Comparison of ENCODE assay signal across 16 cellular contexts in genomic region chr9:137325791-137326190, GRCh38. TPM values are rescaled to one million over a fixed set of nuclear protein-coding genes. Genes with fewer than 3 reads are reported as not detected.
DNase-seq lines count a peak whose midpoint lies in the region; ATAC-seq and TF ChIP-seq lines count a peak whose summit lies in the region.
"Had no signal": no experiment of that assay in that cellular context is flagged by ENCODE, and none has a peak within 500 bp of the region (broad histone marks: within the 10 kb centered on the region; RNA-seq: fewer than 3 reads in every experiment).

No MANE protein-coding gene starts in this region.

- H4K20me1 ChIP-seq in OCI-LY3 (ENCODE audit: insufficient read depth, low read length) = no peaks in the 10 kb centered on the region
- H4K20me1 ChIP-seq: BLaER1 treated with 17β-estradiol and CSF1 and Interleukin-3, amounts not matched to agents 10 nM and 100 nM had no signal

- no peaks in the 10 kb centered on the region for H3K36me3 ChIP-seq in OCI-LY3 (replicated peaks; ENCODE audit: low read depth, low read length)

- H3K36me3 Mint-ChIP-seq in activated CD4-positive, alpha-beta T cell treated with anti-CD3 and anti-CD28 coated beads, Interleukin-2, amount 10 ng/mL, durations not matched to agents 7 days and 5 days (ENCODE audit: low read depth) = peaks cover 2% of the 10 kb centered on the region
- H3K36me3 Mint-ChIP-seq in memory B cell = peaks cover 2% of the 10 kb centered on the region

- CTCF ChIA-PET in activated CD4-positive, alpha-beta T cell treated with anti-CD3 and anti-CD28 coated beads, Interleukin-2, amount 10 ng/mL, durations not matched to agents 7 days and 5 days (lab: Charles Lee) = no interaction called here

- peak overlapping the region; percentile 77 for H3K27ac ChIP-seq in OCI-LY3 (ENCODE audit: low read length)

- no peaks in the 10 kb centered on the region for H3K27me3 ChIP-seq in OCI-LY3 (ENCODE audit: low read depth, low read length)
- H3K27me3 ChIP-seq: BLaER1 treated with 17β-estradiol and CSF1 and Interleukin-3, amounts not matched to agents 10 nM and 100 nM had no signal

- H3K9me3 Mint-ChIP-seq in activated CD4-positive, alpha-beta T cell treated with anti-CD3 and anti-CD28 coated beads, Interleukin-2, amount 10 ng/mL, durations not matched to agents 7 days and 5 days = peaks cover 16% of the 10 kb centered on the region
- H3K9me3 Mint-ChIP-seq in memory B cell = peaks cover 4% of the 10 kb centered on the region

- H3K4me1 ChIP-seq in OCI-LY3 (ENCODE audit: low read length) = peaks cover 24% of the 10 kb centered on the region

- DNase-seq in activated CD4-positive, alpha-beta T cell treated with anti-CD3 and anti-CD28 coated beads, Interleukin-2, amount 10 ng/mL, durations not matched to agents 7 days and 5 days = no peak
- no peak for DNase-seq in activated CD4-positive, alpha-beta T cell treated with anti-CD3 and anti-CD28 coated beads, Interleukin-2, amount 50 U/mL, for 1 hour
- DNase-seq in memory B cell (ENCODE audit: low spot score in 2 of 2) (no peak), SW 1271 (lab: John Stamatoyannopoulos, UW) (no peak), GM03348 (ENCODE audit: low spot score) (no peak), GF-D8 (lab: John Stamatoyannopoulos, UW) (no peak)
- DNase-seq: 8988T; AML-193; Calu3; CD4-positive, alpha-beta T cell; DMS79; EL; HCEC 1CT; HFFc6 had no signal

- H3K4me2 ChIP-seq in OCI-LY3 (ENCODE audit: low read length) = peak overlapping the region; percentile 58

- H3K4me1 Mint-ChIP-seq in activated CD4-positive, alpha-beta T cell treated with anti-CD3 and anti-CD28 coated beads, Interleukin-2, amount 10 ng/mL, durations not matched to agents 7 days and 5 days = peaks cover 11% of the 10 kb centered on the region
- H3K4me1 Mint-ChIP-seq in memory B cell = peaks cover 10% of the 10 kb centered on the region

- H3K9me3 ChIP-seq in OCI-LY3 (ENCODE audit: insufficient read depth, low read length) = no peaks in the 10 kb centered on the region

- H3K27me3 Mint-ChIP-seq in activated CD4-positive, alpha-beta T cell treated with anti-CD3 and anti-CD28 coated beads, Interleukin-2, amount 10 ng/mL, durations not matched to agents 7 days and 5 days = peaks cover 7% of the 10 kb centered on the region
- H3K27me3 Mint-ChIP-seq in memory B cell = peaks cover 6% of the 10 kb centered on the region

- no peak for ATAC-seq in memory B cell (ENCODE audit: low read depth)

- H3K4me3 Mint-ChIP-seq in activated CD4-positive, alpha-beta T cell treated with anti-CD3 and anti-CD28 coated beads, Interleukin-2, amount 10 ng/mL, durations not matched to agents 7 days and 5 days = no peak overlapping the region
- no peak overlapping the region for H3K4me3 Mint-ChIP-seq in memory B cell
- H3K4me3 Mint-ChIP-seq: HFFc6 had no signal

- no peaks in the 10 kb centered on the region for H3K79me2 ChIP-seq in OCI-LY3 (ENCODE audit: low read length)

- POLR2A ChIA-PET in activated CD4-positive, alpha-beta T cell treated with anti-CD3 and anti-CD28 coated beads, Interleukin-2, amount 10 ng/mL, durations not matched to agents 7 days and 5 days (lab: Charles Lee) = interaction anchor here (0.7 kb wide), 1 partner anchor 40 kb away, joined by 3 read pairs; no protein-coding TSS in a partner anchor

- H3K4me3 ChIP-seq in OCI-LY3 (ENCODE audit: low read length) = peak overlapping the region; percentile 54; the same call in 1 of the 2 replicates
- H3K4me3 ChIP-seq: BLaER1 treated with 17β-estradiol and CSF1 and Interleukin-3, amounts not matched to agents 10 nM and 100 nM had no signal

- no peak overlapping the region for H3K9ac ChIP-seq in OCI-LY3 (ENCODE audit: low read length)

- no peak for TF ChIP-seq CTCF in OCI-LY3 (IDR thresholded peaks at IDR 0.05; ENCODE audit: low read depth, low read length)

- peak overlapping the region; percentile 11 for H3K27ac Mint-ChIP-seq in activated CD4-positive, alpha-beta T cell treated with anti-CD3 and anti-CD28 coated beads, Interleukin-2, amount 10 ng/mL, durations not matched to agents 7 days and 5 days
- H3K27ac Mint-ChIP-seq in memory B cell = peak overlapping the region; percentile 84
- H3K27ac Mint-ChIP-seq: HFFc6 had no signal

- H2AFZ ChIP-seq in OCI-LY3 (ENCODE audit: low read depth, low read length) = no peak overlapping the region

RNA-seq across cellular contexts. Expression of gene NRARP, which starts 23.7 kb away (rescaled TPM):
- total RNA-seq in activated CD4-positive, alpha-beta T cell treated with anti-CD3 and anti-CD28 coated beads, Interleukin-2, amount 10 ng/mL, durations not matched to agents 7 days and 5 days = under 1 TPM; 0.32 to 0.44 TPM

RNA-seq across cellular contexts. Expression of gene TOR4A, which starts 48.3 kb away (rescaled TPM):
- 1 to 10 TPM; 6.0 to 7.1 TPM for total RNA-seq in activated CD4-positive, alpha-beta T cell treated with anti-CD3 and anti-CD28 coated beads, Interleukin-2, amount 10 ng/mL, durations not matched to agents 7 days and 5 days
